ENCODE assay signal across 11 cellular contexts in the genomic region with DNA sequence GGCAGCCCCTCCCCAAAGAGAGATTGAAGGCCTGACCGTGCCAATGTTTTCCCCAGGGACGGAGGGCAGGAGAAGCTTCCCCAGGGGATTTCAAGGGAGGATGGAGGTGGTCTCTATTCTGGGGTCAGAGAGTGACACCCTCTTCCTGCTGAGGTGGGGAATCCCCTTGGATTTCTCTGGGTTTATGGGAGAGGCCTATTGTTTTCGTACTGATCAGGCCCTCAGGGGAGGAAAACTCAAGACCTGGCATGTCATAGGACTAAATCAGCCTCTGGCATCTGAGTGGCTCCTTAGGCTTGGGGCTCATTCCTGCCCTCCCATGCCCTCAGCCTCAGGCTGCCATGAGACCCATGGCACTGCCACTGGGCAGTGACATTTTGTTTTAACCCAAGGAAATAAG. TPM values are rescaled to one million over a fixed set of nuclear protein-coding genes. Genes with fewer than 3 reads are reported as not detected.
DNase-seq lines count a peak whose midpoint lies in the region; ATAC-seq and TF ChIP-seq lines count a peak whose summit lies in the region.
"Had no signal": no experiment of that assay in that cellular context is flagged by ENCODE, and none has a peak within 500 bp of the region (broad histone marks: within the 10 kb centered on the region; RNA-seq: fewer than 3 reads in every experiment).

No MANE protein-coding gene starts in this region.

- peaks cover 10% of the 10 kb centered on the region for H3K36me3 Mint-ChIP-seq in GM23338 (ENCODE audit: low read depth)
- H3K36me3 Mint-ChIP-seq in T-helper 2 cell treated with Interferon-gamma antibody and Interleukin-4, amounts not matched to agents 5 μg/mL and 100 μg/mL, for 36 hours (ENCODE audit: low read depth) = peaks cover 48% of the 10 kb centered on the region

- H3K79me2 ChIP-seq in GM23338 (replicated peaks; ENCODE audit: insufficient read depth) = no peaks in the 10 kb centered on the region

- peak overlapping the region; percentile 14; the same call in 1 of the 2 replicates for H2AFZ ChIP-seq in GM23338

- peaks cover 2% of the 10 kb centered on the region; the same call in 1 of the 2 replicates for H3K9me2 ChIP-seq in GM23338 (ENCODE audit: insufficient read depth)

- TF ChIP-seq EP300 in stomach (IDR thresholded peaks at IDR 0.05) = no peak

- H4K20me1 ChIP-seq in GM23338 (replicated peaks; ENCODE audit: insufficient read depth) = no peaks in the 10 kb centered on the region

- H3F3A ChIP-seq in GM23338 (replicated peaks; ENCODE audit: low read depth) = no peaks in the 10 kb centered on the region

- intact Hi-C loops in adrenal gland (cut with DNase I) = no loop called here
- intact Hi-C loops in left lung (cut with DNase I) = no loop called here
- intact Hi-C loops in stomach (cut with DNase I; ENCODE audit: low total_unique reads) = no loop called here

- no peaks in the 10 kb centered on the region for H3K9me3 ChIP-seq in adrenal gland (replicated peaks in 1 of 3)
- H3K9me3 ChIP-seq in left lung = no peaks in the 10 kb centered on the region
- no peaks in the 10 kb centered on the region for H3K9me3 ChIP-seq in stomach

- H3K4me2 ChIP-seq in GM23338 = no peak overlapping the region

- peaks cover 10% of the 10 kb centered on the region for H3K9me3 Mint-ChIP-seq in GM23338
- no peaks in the 10 kb centered on the region for H3K9me3 Mint-ChIP-seq in T-helper 2 cell treated with Interferon-gamma antibody and Interleukin-4, amounts not matched to agents 5 μg/mL and 100 μg/mL, for 36 hours
- H3K9me3 Mint-ChIP-seq: stimulated activated naive B cell treated with anti-CD40 and anti-IgM and Interleukin-4, amounts not matched to agents 10 μg/mL and 1 μg/mL and 100 μg/mL, for 72 hours had no signal

- H3K4me1 ChIP-seq in GM23338 (ENCODE audit: insufficient read depth) = peaks cover 14% of the 10 kb centered on the region
- H3K4me1 ChIP-seq in adrenal gland (replicated peaks in 1 of 2) = peaks cover 16 to 17% of the 10 kb centered on the region in 2 donors
- peaks cover 13 to 66% of the 10 kb centered on the region in 2 donors for H3K4me1 ChIP-seq in left lung
- H3K4me1 ChIP-seq in stomach = peaks cover 26 to 78% (median 48%) of the 10 kb centered on the region in 4 donors

- H3K36me3 ChIP-seq in GM23338 (ENCODE audit: insufficient read depth) (no peaks in the 10 kb centered on the region), adrenal gland (replicated peaks in 1 of 2) (no peaks in the 10 kb centered on the region), left lung (peaks cover 0 to 12% of the 10 kb centered on the region in 2 donors), stomach (peaks cover 0 to 16% (median 10%) of the 10 kb centered on the region in 4 donors)

- WGBS in adrenal gland, 4 donors = 46 to 75% (median 63%) methylated on average over 1 to 3 of the region's 3 CpGs
- 51 to 89% (median 66%) methylated on average over 2 to 3 of the region's 3 CpGs for WGBS in stomach, 5 donors

- DNase-seq in GM23338 (ENCODE audit: low spot score) (no peak), adrenal gland (no peak), left lung (no peak), stomach (no peak), AML-193 (lab: John Stamatoyannopoulos, UW) (no peak)
- DNase-seq in T-helper 2 cell treated with Interferon-gamma antibody and Interleukin-4, amounts not matched to agents 5 μg/mL and 100 μg/mL, for 36 hours (ENCODE audit: low spot score) = no peak
- DNase-seq in effector CD8-positive, alpha-beta T cell (lab: John Stamatoyannopoulos, UW) = no peak
- DNase-seq: activated naive CD4-positive, alpha-beta T cell treated with anti-CD3 and anti-CD28 coated beads, Interleukin-2, amount 50 U/mL, for 16 hours; DMS 273 treated with DMSO at 0.1 percent for 48 hours; stimulated activated naive B cell treated with anti-CD40 and anti-IgM and Interleukin-4, amounts not matched to agents 10 μg/mL and 1 μg/mL and 100 μg/mL, for 72 hours had no signal

- no peak for TF ChIP-seq CTCF in GM23338 (conservative IDR thresholded peaks at IDR 0.05; ENCODE audit: low read depth in 2 of 2)
- TF ChIP-seq CTCF in adrenal gland (IDR thresholded peaks at IDR 0.05) = no peak
- no peak for TF ChIP-seq CTCF in left lung (IDR thresholded peaks at IDR 0.05)
- TF ChIP-seq CTCF in stomach (IDR thresholded peaks at IDR 0.05) = no peak

- ATAC-seq in GM23338 (peak; percentile 19), left lung (no peak), HG03432 (IDR thresholded peaks at IDR 0.05; ENCODE audit: unreplicated experiment) (no peak)
- ATAC-seq: stimulated activated naive B cell treated with anti-CD40 and anti-IgM and Interleukin-4, amounts not matched to agents 10 μg/mL and 1 μg/mL and 100 μg/mL, for 72 hours had no signal

- no peak overlapping the region for H3K27ac Mint-ChIP-seq in GM23338
- no peak overlapping the region for H3K27ac Mint-ChIP-seq in T-helper 2 cell treated with Interferon-gamma antibody and Interleukin-4, amounts not matched to agents 5 μg/mL and 100 μg/mL, for 36 hours
- H3K27ac Mint-ChIP-seq: stimulated activated naive B cell treated with anti-CD40 and anti-IgM and Interleukin-4, amounts not matched to agents 10 μg/mL and 1 μg/mL and 100 μg/mL, for 72 hours had no signal

- H3K4me3 Mint-ChIP-seq in GM23338 = no peak overlapping the region
- no peak overlapping the region for H3K4me3 Mint-ChIP-seq in T-helper 2 cell treated with Interferon-gamma antibody and Interleukin-4, amounts not matched to agents 5 μg/mL and 100 μg/mL, for 36 hours
- H3K4me3 Mint-ChIP-seq: stimulated activated naive B cell treated with anti-CD40 and anti-IgM and Interleukin-4, amounts not matched to agents 10 μg/mL and 1 μg/mL and 100 μg/mL, for 72 hours had no signal

- H3K27ac ChIP-seq in GM23338 (ENCODE audit: low read depth) = no peak overlapping the region
- peak overlapping the region in 3 of 5 donors; percentile 3 to 44 (median 11) for H3K27ac ChIP-seq in adrenal gland
- peak overlapping the region; percentile 14 to 27 for H3K27ac ChIP-seq in left lung
- peak overlapping the region in 4 of 5 donors; percentile 9 to 68 (median 64) for H3K27ac ChIP-seq in stomach

- TF ChIP-seq POLR2A in adrenal gland (IDR thresholded peaks at IDR 0.05) (no peak), stomach (IDR thresholded peaks at IDR 0.05) (no peak)

- no peaks in the 10 kb centered on the region for H3K27me3 ChIP-seq in GM23338 (ENCODE audit: insufficient read depth)
- no peaks in the 10 kb centered on the region for H3K27me3 ChIP-seq in adrenal gland
- H3K27me3 ChIP-seq in left lung = no peaks in the 10 kb centered on the region
- H3K27me3 ChIP-seq in stomach = no peaks in the 10 kb centered on the region

- H3K4me3 ChIP-seq in GM23338 (no peak overlapping the region), adrenal gland (no peak overlapping the region), left lung (no peak overlapping the region), stomach (no peak overlapping the region)

- peaks cover 17% of the 10 kb centered on the region for H3K27me3 Mint-ChIP-seq in GM23338 (ENCODE audit: insufficient read depth, low read depth, poor library complexity)
- no peaks in the 10 kb centered on the region for H3K27me3 Mint-ChIP-seq in T-helper 2 cell treated with Interferon-gamma antibody and Interleukin-4, amounts not matched to agents 5 μg/mL and 100 μg/mL, for 36 hours (ENCODE audit: low read depth)
- H3K27me3 Mint-ChIP-seq: stimulated activated naive B cell treated with anti-CD40 and anti-IgM and Interleukin-4, amounts not matched to agents 10 μg/mL and 1 μg/mL and 100 μg/mL, for 72 hours had no signal

- H3K4me1 Mint-ChIP-seq in GM23338 = peaks cover 27% of the 10 kb centered on the region
- peaks cover 40% of the 10 kb centered on the region for H3K4me1 Mint-ChIP-seq in T-helper 2 cell treated with Interferon-gamma antibody and Interleukin-4, amounts not matched to agents 5 μg/mL and 100 μg/mL, for 36 hours (ENCODE audit: low read depth)

TF ChIP-seq in GM23338, 12 proteins besides CTCF, POLR2A, EP300 and RAD21 (continues in another document):
- TF ChIP-seq EZH2 (IDR thresholded peaks at IDR 0.05; ENCODE audit: low read depth, unreplicated experiment) (no peak), JUNB (IDR thresholded peaks at IDR 0.05; ENCODE audit: unreplicated experiment) (no peak)

RNA-seq across cellular contexts. Expression of a gene that starts 44.6 kb away (rescaled TPM):
- total RNA-seq in GM23338 (2014; rRNA removed; shearing (Covaris generic)) = 6.4 and 6.9 TPM in 2 replicates
- polyA plus RNA-seq in GM23338 (2016; fragmentation: Nextera tagmentation; extraction: Ambion mirVana) = 8.6 and 9.1 TPM in 2 replicates
- 100 to 1,000 TPM in 1 of 8 donors, 10 to 100 TPM in 7; 12.0 to 116 (median 25.5) TPM for total RNA-seq in adrenal gland
- 10 to 100 TPM in 2 of 3 donors, 1 to 10 TPM in 1; 9.0 to 20.0 (median 10.7) TPM for polyA plus RNA-seq in adrenal gland
- total RNA-seq in left lung = 10 to 100 TPM; 41.4 to 93.3 TPM
- total RNA-seq in stomach = 100 to 1,000 TPM in 2 of 5 donors, 10 to 100 TPM in 3; 18.0 to 256 (median 91.5) TPM
- polyA plus RNA-seq in stomach = 10 to 100 TPM; 17.1 to 80.2 (median 49.1) TPM
